Comparison of ENCODE assay signal across 14 cellular contexts in the genomic region with DNA sequence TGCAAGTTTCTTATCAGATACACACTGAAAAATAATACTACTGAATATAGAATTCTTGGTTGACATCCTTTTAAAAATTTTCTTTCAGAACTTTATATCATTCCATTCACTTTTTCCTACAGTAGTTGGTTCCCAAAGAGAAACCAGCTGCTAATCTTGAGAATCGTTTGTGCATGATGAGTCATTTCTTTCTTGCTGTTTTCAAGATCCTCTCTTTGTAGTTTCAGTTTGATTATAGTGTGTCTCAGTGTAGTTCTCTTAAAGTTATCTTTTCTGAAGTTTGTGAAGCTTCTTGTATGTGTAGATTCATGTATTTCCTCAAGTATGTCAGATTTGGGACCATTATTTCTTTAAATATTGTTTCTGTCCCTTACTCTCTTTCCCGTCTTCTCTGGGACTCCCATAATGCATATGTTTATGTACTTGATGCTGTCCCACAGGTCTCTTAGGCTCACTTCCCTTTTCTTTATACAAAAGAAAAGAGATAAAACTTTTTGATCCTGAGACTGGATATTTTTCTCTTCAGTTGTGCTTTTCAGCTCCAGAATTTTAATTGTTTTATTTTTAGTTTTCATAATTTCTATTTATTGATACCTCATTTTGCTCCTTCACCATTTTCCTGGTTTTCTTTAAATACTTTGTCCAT.
A peak's percentile ranks its signal among the peaks of the same experiment; 100 is the strongest.
DNase-seq lines count a peak whose midpoint lies in the region; ATAC-seq and TF ChIP-seq lines count a peak whose summit lies in the region.
"Had no signal": no experiment of that assay in that cellular context is flagged by ENCODE, and none has a peak within 500 bp of the region (broad histone marks: within the 10 kb centered on the region; RNA-seq: fewer than 3 reads in every experiment).

No MANE protein-coding gene starts in this region.

- H3K4me1 ChIP-seq in OCI-LY3 (ENCODE audit: low read length) (peaks cover 17% of the 10 kb centered on the region), sigmoid colon (no peaks in the 10 kb centered on the region), SJCRH30 (no peaks in the 10 kb centered on the region), esophagus muscularis mucosa (no peaks in the 10 kb centered on the region)

- DNase-seq in sigmoid colon, result no peak
- DNase-seq in SJCRH30, result no peak
- no peak for DNase-seq in esophagus muscularis mucosa (ENCODE audit: extremely low spot score)
- no peak for DNase-seq in NCI-H446 (lab: John Stamatoyannopoulos, UW)
- DNase-seq: activated CD4-positive, alpha-beta T cell treated with anti-CD3 and anti-CD28 coated beads, Interleukin-2, amount 50 U/mL, for 1 hour; activated effector memory CD4-positive, alpha-beta T cell treated with Interleukin-2 at 50 U/mL for 16 hours; CD4-positive, alpha-beta T cell; kidney glomerular epithelial cell; naive B cell; NK-92 treated with Interleukin-12 subunit alpha and Interleukin-12 subunit beta, amount 100 ng/mL, for 24 hours had no signal

- intact Hi-C loops in sigmoid colon (cut with DNase I), result no loop called here
- intact Hi-C loops in esophagus muscularis mucosa (cut with DNase I), result no loop called here

- no peaks in the 10 kb centered on the region for H3K79me2 ChIP-seq in OCI-LY3 (ENCODE audit: low read length)

- 68 to 75% methylated on average over 2 of the region's 2 CpGs for WGBS in sigmoid colon, 2 donors
- WGBS in esophagus muscularis mucosa, result 85% methylated on average over 2 of the region's 2 CpGs

- peak overlapping the region; percentile 74 for H3K27ac ChIP-seq in OCI-LY3 (ENCODE audit: low read length)
- no peak overlapping the region for H3K27ac ChIP-seq in sigmoid colon
- H3K27ac ChIP-seq in SJCRH30, result no peak overlapping the region
- no peak overlapping the region for H3K27ac ChIP-seq in esophagus muscularis mucosa (replicated peaks in 1 of 4)

- H3K27me3 ChIP-seq in OCI-LY3 (ENCODE audit: low read depth, low read length) (no peaks in the 10 kb centered on the region), sigmoid colon (no peaks in the 10 kb centered on the region), SJCRH30 (no peaks in the 10 kb centered on the region), esophagus muscularis mucosa (no peaks in the 10 kb centered on the region)

- H3K9me3 ChIP-seq in OCI-LY3 (ENCODE audit: insufficient read depth, low read length) (peaks cover 12% of the 10 kb centered on the region), sigmoid colon (peaks cover 2 to 7% (median 4%) of the 10 kb centered on the region in 4 donors), SJCRH30 (replicated peaks) (no peaks in the 10 kb centered on the region), esophagus muscularis mucosa (peaks cover 0 to 21% (median 14%) of the 10 kb centered on the region in 4 donors)

- H3K4me3 ChIP-seq in OCI-LY3 (ENCODE audit: low read length), result no peak overlapping the region
- H3K4me3 ChIP-seq in sigmoid colon, result no peak overlapping the region
- no peak overlapping the region for H3K4me3 ChIP-seq in SJCRH30
- H3K4me3 ChIP-seq in esophagus muscularis mucosa, result no peak overlapping the region

- H3K4me2 ChIP-seq in OCI-LY3 (ENCODE audit: low read length), result 0 out of 2 replicates have a peak overlapping the region, but pooled peaks have one; percentile 0

- no peak for TF ChIP-seq POLR2A in sigmoid colon (IDR thresholded peaks at IDR 0.05)
- TF ChIP-seq POLR2A in esophagus muscularis mucosa (IDR thresholded peaks at IDR 0.05; ENCODE audit: low read depth), result no peak

- TF ChIP-seq CTCF in OCI-LY3 (IDR thresholded peaks at IDR 0.05; ENCODE audit: low read depth, low read length), result no peak
- TF ChIP-seq CTCF in sigmoid colon (IDR thresholded peaks at IDR 0.05), result no peak
- no peak for TF ChIP-seq CTCF in esophagus muscularis mucosa (IDR thresholded peaks at IDR 0.05)

- no peak overlapping the region for H2AFZ ChIP-seq in OCI-LY3 (ENCODE audit: low read depth, low read length)

- TF ChIP-seq EP300 in sigmoid colon (IDR thresholded peaks at IDR 0.05) (no peak), esophagus muscularis mucosa (IDR thresholded peaks at IDR 0.05) (no peak)

- peak; percentile 60 for ATAC-seq in GM19023 (IDR thresholded peaks at IDR 0.05; ENCODE audit: unreplicated experiment)
- peak; percentile 47 for ATAC-seq in HG02571 (IDR thresholded peaks at IDR 0.05; ENCODE audit: unreplicated experiment)
- peak; percentile 65 for ATAC-seq in HG03196 (IDR thresholded peaks at IDR 0.05; ENCODE audit: unreplicated experiment)

- no peak overlapping the region for H3K9ac ChIP-seq in OCI-LY3 (ENCODE audit: low read length)

- no peaks in the 10 kb centered on the region for H4K20me1 ChIP-seq in OCI-LY3 (ENCODE audit: insufficient read depth, low read length)

- peaks cover 6% of the 10 kb centered on the region for H3K36me3 ChIP-seq in OCI-LY3 (replicated peaks; ENCODE audit: low read depth, low read length)
- H3K36me3 ChIP-seq in sigmoid colon, result no peaks in the 10 kb centered on the region
- H3K36me3 ChIP-seq in SJCRH30, result no peaks in the 10 kb centered on the region
- H3K36me3 ChIP-seq in esophagus muscularis mucosa, result no peaks in the 10 kb centered on the region
